1 cellular context compared by ENCODE assay signal in genomic region chr11:12144306-12145174, GRCh38.
TF ChIP-seq lines count a peak whose summit lies in the region.

No MANE protein-coding gene starts in this region.

TF ChIP-seq in K562, 482 proteins besides CTCF, POLR2A, EP300 and RAD21 (continued from another document):
- TF ChIP-seq ATF2 (CRISPR knock-in tag; IDR thresholded peaks at IDR 0.05) (no peak), MIER1 (IDR thresholded peaks at IDR 0.05; ENCODE audit: low read depth) (no peak)
